8 cellular contexts compared by ENCODE assay signal in the genomic region with DNA sequence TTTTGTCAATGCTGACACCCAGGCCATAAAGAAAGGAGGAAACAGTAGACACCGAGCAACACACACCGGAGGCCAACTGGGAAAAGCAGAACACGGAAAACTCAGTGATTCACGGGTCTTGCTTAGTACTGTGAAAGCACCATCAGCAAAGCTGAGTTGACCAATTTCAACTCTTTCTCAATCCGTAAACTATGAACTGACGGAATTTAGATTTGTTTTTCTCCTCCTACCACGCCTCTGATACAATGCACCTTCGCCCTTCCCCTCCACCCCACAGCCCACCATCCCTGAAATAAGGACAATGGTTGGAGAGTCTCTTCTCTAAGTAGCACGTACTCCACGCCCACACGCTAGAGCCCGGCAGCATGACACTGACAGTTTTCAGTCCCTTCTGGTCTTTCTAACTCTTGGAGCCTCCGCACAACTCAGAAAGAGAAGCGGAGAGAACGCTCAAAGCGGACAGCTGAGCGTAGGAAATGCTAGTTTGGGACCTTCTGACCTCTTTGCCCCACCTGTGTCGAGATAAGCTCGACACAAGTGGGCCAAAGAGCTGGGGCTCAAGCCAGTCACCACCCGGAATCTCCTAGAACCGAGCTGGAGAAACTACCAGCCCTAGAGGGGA. TPM values are rescaled to one million over a fixed set of nuclear protein-coding genes. Genes with fewer than 3 reads are reported as not detected.
A peak's percentile ranks its signal among the peaks of the same experiment; 100 is the strongest.
DNase-seq lines count a peak whose midpoint lies in the region; ATAC-seq lines count a peak whose summit lies in the region.

No MANE protein-coding gene starts in this region.

- 0 to 1% (median 0%) methylated on average over 21 of the region's 21 CpGs for WGBS in adipose tissue, 3 donors

- DNase-seq in Daoy (ENCODE audit: low read depth) (peak; percentile 45), HuH-7 (ENCODE audit: low spot score) (peak; percentile 24), SIG-M5 (lab: John Stamatoyannopoulos, UW) (peak; percentile 74), left ventricle myocardium superior (peak; percentile 57), putamen (ENCODE audit: low spot score) (peak; percentile 3), NCI-H226 (no peak)

- intact Hi-C loops in left ventricle myocardium superior (cut with micrococcal nuclease) = no loop called here

- ATAC-seq in GM21619 (IDR thresholded peaks at IDR 0.05; ENCODE audit: unreplicated experiment) (peak; percentile 44), left ventricle myocardium superior (peak; percentile 60)

- peak overlapping the region; percentile 51 for H3K27ac ChIP-seq in adipose tissue (ENCODE audit: low read depth, low read length)

RNA-seq across cellular contexts. Expression of a gene that starts 0.7 kb away (rescaled TPM):
- total RNA-seq in Daoy (2014; rRNA removed; shearing (Covaris generic)) = 19.7 and 29.4 TPM in 2 replicates
- 10 to 100 TPM in 1 of 3 donors, 1 to 10 TPM in 2; 2.2 to 14.1 (median 7.5) TPM for polyA plus RNA-seq in adipose tissue
- total RNA-seq in left ventricle myocardium superior = 37.2 TPM
